Comparison of ENCODE assay signal across 13 cellular contexts in the genomic region with DNA sequence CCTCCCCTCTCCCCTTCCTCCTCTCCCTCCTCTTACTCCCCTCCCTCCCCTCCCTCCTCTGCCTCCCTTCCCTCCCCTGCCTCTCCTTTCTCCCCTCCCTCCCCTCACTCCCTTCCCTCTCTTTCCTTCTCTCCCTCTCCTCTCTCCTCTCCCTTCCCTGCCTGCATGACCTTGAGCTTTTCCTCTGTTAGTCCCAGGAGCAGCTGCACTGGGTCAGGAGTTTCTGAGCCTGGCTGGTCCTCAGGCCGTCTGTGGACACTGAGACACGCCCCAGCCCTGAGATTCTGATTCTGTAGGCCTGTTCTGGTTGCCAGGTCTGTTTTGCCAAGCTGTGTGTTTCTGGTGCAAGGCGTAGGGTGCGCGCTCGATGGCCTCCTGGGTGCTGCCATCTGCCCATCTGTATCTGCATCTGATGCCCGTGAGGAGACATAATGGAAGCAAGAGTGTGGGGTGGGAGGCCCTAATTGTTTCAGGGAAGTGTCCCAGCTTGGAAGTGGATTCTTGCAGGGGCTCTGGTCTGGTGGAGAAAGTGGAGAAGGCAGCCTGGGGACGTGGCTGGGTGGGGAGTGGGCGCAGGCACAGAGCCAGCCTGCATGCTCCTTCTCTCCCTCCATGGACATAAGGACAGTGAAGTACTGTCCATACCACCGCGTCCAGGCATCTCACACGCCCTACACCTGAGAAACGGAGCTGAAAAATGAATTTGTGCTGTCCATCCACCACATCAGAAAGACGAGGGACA.
DNase-seq lines count a peak whose midpoint lies in the region; ATAC-seq and TF ChIP-seq lines count a peak whose summit lies in the region.
"Had no signal": no experiment of that assay in that cellular context is flagged by ENCODE, and none has a peak within 500 bp of the region (broad histone marks: within the 10 kb centered on the region; RNA-seq: fewer than 3 reads in every experiment).

No MANE protein-coding gene starts in this region.

- TF ChIP-seq EP300 in esophagus muscularis mucosa (IDR thresholded peaks at IDR 0.05) = no peak

- intact Hi-C loops in esophagus muscularis mucosa (cut with DNase I) = no loop called here

- H3K4me2 ChIP-seq in GM23338 = peak overlapping the region; percentile 71; the same call in 1 of the 2 replicates

- H3K27ac Mint-ChIP-seq in CD4-positive, CD25-positive, alpha-beta regulatory T cell = peak overlapping the region; percentile 8 to 99 (median 99)
- H3K27ac Mint-ChIP-seq in GM23338 (no peak overlapping the region), neural crest cell (ENCODE audit: unreplicated experiment) (peak overlapping the region; percentile 27)
- peak overlapping the region; percentile 98 to 99 for H3K27ac Mint-ChIP-seq in effector memory CD8-positive, alpha-beta T cell

- no peaks in the 10 kb centered on the region for H3K79me2 ChIP-seq in GM23338 (replicated peaks; ENCODE audit: insufficient read depth)

- H3K27me3 Mint-ChIP-seq in CD4-positive, CD25-positive, alpha-beta regulatory T cell = peaks cover 11% of the 10 kb centered on the region
- H3K27me3 Mint-ChIP-seq in GM23338 (ENCODE audit: insufficient read depth, low read depth, poor library complexity) (peaks cover 50% of the 10 kb centered on the region), neural crest cell (ENCODE audit: low read depth) (peaks cover 45% of the 10 kb centered on the region)
- H3K27me3 Mint-ChIP-seq in effector memory CD8-positive, alpha-beta T cell = peaks cover 4 to 26% of the 10 kb centered on the region in 2 donors

- H4K20me1 ChIP-seq in GM23338 (replicated peaks; ENCODE audit: insufficient read depth) = no peaks in the 10 kb centered on the region

- H3K4me1 Mint-ChIP-seq in CD4-positive, CD25-positive, alpha-beta regulatory T cell = peaks cover 5 to 66% (median 22%) of the 10 kb centered on the region in 4 donors
- H3K4me1 Mint-ChIP-seq in GM23338 = peaks cover 59% of the 10 kb centered on the region
- H3K4me1 Mint-ChIP-seq in effector memory CD8-positive, alpha-beta T cell (ENCODE audit: low read depth in 2 of 2) = peaks cover 21 to 32% of the 10 kb centered on the region in 2 donors
- H3K4me1 Mint-ChIP-seq in neural crest cell = peaks cover 44% of the 10 kb centered on the region

- H3K9me2 ChIP-seq in GM23338 (ENCODE audit: insufficient read depth) = no peaks in the 10 kb centered on the region

- H3K36me3 Mint-ChIP-seq in CD4-positive, CD25-positive, alpha-beta regulatory T cell = peaks cover 4% of the 10 kb centered on the region
- H3K36me3 Mint-ChIP-seq in GM23338 (ENCODE audit: low read depth) (peaks cover 5% of the 10 kb centered on the region; the same call in 2 of the 3 replicates), neural crest cell (ENCODE audit: low read depth) (no peaks in the 10 kb centered on the region)
- no peaks in the 10 kb centered on the region for H3K36me3 Mint-ChIP-seq in effector memory CD8-positive, alpha-beta T cell (ENCODE audit: insufficient read depth)

- H3K4me1 ChIP-seq in CD4-positive, CD25-positive, alpha-beta regulatory T cell (ENCODE audit: control insufficient read depth, insufficient read depth, low read length, poor library complexity, severe bottlenecking) = peaks cover 40% of the 10 kb centered on the region
- H3K4me1 ChIP-seq in GM23338 (ENCODE audit: insufficient read depth) = peaks cover 36% of the 10 kb centered on the region
- H3K4me1 ChIP-seq in esophagus muscularis mucosa = peaks cover 15 to 31% (median 25%) of the 10 kb centered on the region in 4 donors

- peak overlapping the region in 3 of 4 donors; percentile 79 to 89 (median 86) for H3K4me3 Mint-ChIP-seq in CD4-positive, CD25-positive, alpha-beta regulatory T cell
- H3K4me3 Mint-ChIP-seq in GM23338 (peak overlapping the region; percentile 50), neural crest cell (peak overlapping the region; percentile 6)
- H3K4me3 Mint-ChIP-seq in effector memory CD8-positive, alpha-beta T cell = peak overlapping the region in 1 of 2 donors; percentile 22
- H3K4me3 Mint-ChIP-seq: activated CD4-positive, alpha-beta memory T cell treated with anti-CD3 and anti-CD28 coated beads, Interleukin-2, amount 10 ng/mL, durations not matched to agents 7 days and 5 days had no signal

- no peak overlapping the region for H3K4me3 ChIP-seq in CD4-positive, CD25-positive, alpha-beta regulatory T cell (ENCODE audit: low read depth, low read length)
- H3K4me3 ChIP-seq in GM23338 (peak overlapping the region; percentile 75; the same call in 1 of the 2 replicates), esophagus muscularis mucosa (peak overlapping the region in 2 of 4 donors; percentile 35 to 44)
- H3K4me3 ChIP-seq: thyroid gland had no signal

- H3K9me3 ChIP-seq in CD4-positive, CD25-positive, alpha-beta regulatory T cell (ENCODE audit: control insufficient read depth in 2 of 2, low read length in 2 of 2) = no peaks in the 10 kb centered on the region
- no peaks in the 10 kb centered on the region for H3K9me3 ChIP-seq in esophagus muscularis mucosa
- H3K9me3 ChIP-seq: thyroid gland had no signal

- TF ChIP-seq POLR2A in esophagus muscularis mucosa (IDR thresholded peaks at IDR 0.05; ENCODE audit: low read depth) = no peak

- peaks cover 18% of the 10 kb centered on the region; the same call in 1 of the 2 replicates for H3F3A ChIP-seq in GM23338 (replicated peaks; ENCODE audit: low read depth)

- H3K36me3 ChIP-seq in CD4-positive, CD25-positive, alpha-beta regulatory T cell (ENCODE audit: control insufficient read depth, insufficient read depth, low read length) = no peaks in the 10 kb centered on the region
- H3K36me3 ChIP-seq in GM23338 (ENCODE audit: insufficient read depth) (no peaks in the 10 kb centered on the region), esophagus muscularis mucosa (peaks cover 0 to 4% (median 0%) of the 10 kb centered on the region in 4 donors)
- H3K36me3 ChIP-seq: thyroid gland had no signal

- H2AFZ ChIP-seq in GM23338 = peak overlapping the region; percentile 76

- no peak for DNase-seq in CD4-positive, CD25-positive, alpha-beta regulatory T cell
- DNase-seq in GM23338 (ENCODE audit: low spot score) (peak; percentile 78), neural crest cell (ENCODE audit: low read depth, low spot score) (no peak), ureter (ENCODE audit: low spot score) (no peak), esophagus muscularis mucosa (ENCODE audit: extremely low spot score) (no peak), epidermal melanocyte (ENCODE audit: insufficient read length, low spot score) (no peak)
- no peak for DNase-seq in effector memory CD8-positive, alpha-beta T cell
- DNase-seq: activated CD4-positive, alpha-beta memory T cell treated with anti-CD3 and anti-CD28 coated beads, Interleukin-2, amount 10 ng/mL, durations not matched to agents 7 days and 5 days; T-helper 9 cell had no signal

- 80% methylated on average over 12 of the region's 14 CpGs for WGBS in esophagus muscularis mucosa

- H3K27ac ChIP-seq in CD4-positive, CD25-positive, alpha-beta regulatory T cell (ENCODE audit: insufficient read depth, low read length, poor library complexity, severe bottlenecking) = no peak overlapping the region
- no peak overlapping the region for H3K27ac ChIP-seq in GM23338 (ENCODE audit: low read depth)
- peak overlapping the region in 2 of 4 donors; percentile 35 to 68 for H3K27ac ChIP-seq in esophagus muscularis mucosa (replicated peaks in 1 of 4)
- H3K27ac ChIP-seq: PC-9, thyroid gland had no signal

- TF ChIP-seq CTCF in GM23338 (conservative IDR thresholded peaks at IDR 0.05; ENCODE audit: low read depth in 2 of 2) (no peak), neural crest cell (conservative IDR thresholded peaks at IDR 0.05) (no peak), esophagus muscularis mucosa (IDR thresholded peaks at IDR 0.05) (no peak)

- no peaks in the 10 kb centered on the region for H3K27me3 ChIP-seq in CD4-positive, CD25-positive, alpha-beta regulatory T cell (ENCODE audit: control insufficient read depth, insufficient read depth, low read length)
- peaks cover 25% of the 10 kb centered on the region for H3K27me3 ChIP-seq in GM23338 (ENCODE audit: insufficient read depth)
- H3K27me3 ChIP-seq in esophagus muscularis mucosa = peaks cover 0 to 77% (median 0%) of the 10 kb centered on the region in 4 donors
- H3K27me3 ChIP-seq: thyroid gland had no signal

- ATAC-seq in CD4-positive, CD25-positive, alpha-beta regulatory T cell (ENCODE audit: low read depth in 2 of 2) = no peak
- ATAC-seq in GM23338 = peak; percentile 4
- ATAC-seq in effector memory CD8-positive, alpha-beta T cell (replicated peaks) = no peak
- no peak for ATAC-seq in GM21723 (IDR thresholded peaks at IDR 0.05; ENCODE audit: unreplicated experiment)

- H3K9me3 Mint-ChIP-seq in CD4-positive, CD25-positive, alpha-beta regulatory T cell = peaks cover 0 to 4% (median 0%) of the 10 kb centered on the region in 7 donors
- H3K9me3 Mint-ChIP-seq in GM23338 (peaks cover 7% of the 10 kb centered on the region), neural crest cell (no peaks in the 10 kb centered on the region)
- H3K9me3 Mint-ChIP-seq in effector memory CD8-positive, alpha-beta T cell = no peaks in the 10 kb centered on the region
- H3K9me3 Mint-ChIP-seq: activated CD4-positive, alpha-beta memory T cell treated with anti-CD3 and anti-CD28 coated beads, Interleukin-2, amount 10 ng/mL, durations not matched to agents 7 days and 5 days; activated naive CD4-positive, alpha-beta T cell treated with anti-CD3 and anti-CD28 coated beads for 36 hours had no signal

TF ChIP-seq in GM23338, 12 proteins besides CTCF, POLR2A, EP300 and RAD21 (continues in another document):
- TF ChIP-seq, protein P1, sequence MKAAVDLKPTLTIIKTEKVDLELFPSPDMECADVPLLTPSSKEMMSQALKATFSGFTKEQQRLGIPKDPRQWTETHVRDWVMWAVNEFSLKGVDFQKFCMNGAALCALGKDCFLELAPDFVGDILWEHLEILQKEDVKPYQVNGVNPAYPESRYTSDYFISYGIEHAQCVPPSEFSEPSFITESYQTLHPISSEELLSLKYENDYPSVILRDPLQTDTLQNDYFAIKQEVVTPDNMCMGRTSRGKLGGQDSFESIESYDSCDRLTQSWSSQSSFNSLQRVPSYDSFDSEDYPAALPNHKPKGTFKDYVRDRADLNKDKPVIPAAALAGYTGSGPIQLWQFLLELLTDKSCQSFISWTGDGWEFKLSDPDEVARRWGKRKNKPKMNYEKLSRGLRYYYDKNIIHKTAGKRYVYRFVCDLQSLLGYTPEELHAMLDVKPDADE (IDR thresholded peaks at IDR 0.05) = no peak
- no peak for TF ChIP-seq ZNF331 (CRISPR knock-in tag; IDR thresholded peaks at IDR 0.05; ENCODE audit: low read depth)
- TF ChIP-seq STAT1 (IDR thresholded peaks at IDR 0.05; ENCODE audit: unreplicated experiment) = no peak
- TF ChIP-seq POLR2AphosphoS5 (IDR thresholded peaks at IDR 0.05; ENCODE audit: low read depth) = no peak
